In the genomic region with DNA sequence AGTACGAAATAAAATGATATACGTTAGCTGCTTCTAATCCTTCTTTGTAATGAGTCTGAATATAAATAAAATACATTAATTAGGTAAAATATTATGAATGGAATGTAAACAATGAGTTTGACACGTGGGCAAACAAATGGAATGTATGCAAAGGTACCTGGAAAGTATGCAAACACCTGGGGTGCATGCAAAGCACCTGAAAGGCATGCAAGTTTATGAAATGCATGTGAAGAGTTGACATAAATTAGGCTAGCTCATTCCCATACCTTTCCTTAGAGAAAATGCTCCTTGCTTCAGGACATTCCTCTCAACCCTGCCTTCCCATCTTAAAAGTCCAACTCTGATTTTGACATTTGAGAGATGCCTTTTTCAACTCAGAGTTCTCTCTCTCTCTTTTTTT, we compare ENCODE assay signal across 1 cellular context.
TF ChIP-seq lines count a peak whose summit lies in the region.

No MANE protein-coding gene starts in this region.

TF ChIP-seq in H1, 55 proteins besides CTCF, POLR2A, EP300 and RAD21:
- TF ChIP-seq SIX5 (IDR thresholded peaks at IDR 0.05; ENCODE audit: low read depth, low read length) (no peak), TEAD4 (IDR thresholded peaks at IDR 0.05; ENCODE audit: low read depth, low read length) (peak; percentile 50; the same call in 1 of the 2 replicates), SIRT6 (IDR thresholded peaks at IDR 0.05; ENCODE audit: low read length) (no peak), HDAC2 (IDR thresholded peaks at IDR 0.05; ENCODE audit: borderline replicate concordance in 1 of 2, low read depth in 2 of 2, low read length in 2 of 2) (no peak), KDM5A (IDR thresholded peaks at IDR 0.05; ENCODE audit: low read length) (no peak)
